Comparison of ENCODE assay signal across 1 cellular context in genomic region chr1:160558679-160559078, GRCh38.
A peak's percentile ranks its signal among the peaks of the same experiment; 100 is the strongest.
TF ChIP-seq lines count a peak whose summit lies in the region.

No MANE protein-coding gene starts in this region.

TF ChIP-seq in K562, 482 proteins besides CTCF, POLR2A, EP300 and RAD21 (continued from another document and continues in another):
- peak in 1 of 2 experiments; percentile 51 for TF ChIP-seq AFF1 (IDR thresholded peaks at IDR 0.05; ENCODE audit: low read depth in 1 of 2, partially characterized antibody in 2 of 2)
- no peak for TF ChIP-seq SAFB (IDR thresholded peaks at IDR 0.05; ENCODE audit: borderline replicate concordance, low read depth, low read length)
- TF ChIP-seq ZNF224 (CRISPR knock-in tag; IDR thresholded peaks at IDR 0.05) = no peak
- TF ChIP-seq, protein P1, sequence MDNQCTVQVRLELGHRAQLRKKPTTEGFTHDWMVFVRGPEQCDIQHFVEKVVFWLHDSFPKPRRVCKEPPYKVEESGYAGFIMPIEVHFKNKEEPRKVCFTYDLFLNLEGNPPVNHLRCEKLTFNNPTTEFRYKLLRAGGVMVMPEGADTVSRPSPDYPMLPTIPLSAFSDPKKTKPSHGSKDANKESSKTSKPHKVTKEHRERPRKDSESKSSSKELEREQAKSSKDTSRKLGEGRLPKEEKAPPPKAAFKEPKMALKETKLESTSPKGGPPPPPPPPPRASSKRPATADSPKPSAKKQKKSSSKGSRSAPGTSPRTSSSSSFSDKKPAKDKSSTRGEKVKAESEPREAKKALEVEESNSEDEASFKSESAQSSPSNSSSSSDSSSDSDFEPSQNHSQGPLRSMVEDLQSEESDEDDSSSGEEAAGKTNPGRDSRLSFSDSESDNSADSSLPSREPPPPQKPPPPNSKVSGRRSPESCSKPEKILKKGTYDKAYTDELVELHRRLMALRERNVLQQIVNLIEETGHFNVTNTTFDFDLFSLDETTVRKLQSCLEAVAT (IDR thresholded peaks at IDR 0.05) = peak in 1 of 2 experiments; percentile 88; a peak in 2 of 4 replicates
- TF ChIP-seq TOE1 (IDR thresholded peaks at IDR 0.05; ENCODE audit: borderline replicate concordance) = no peak
- TF ChIP-seq TOE1 (CRISPR knock-in tag; IDR thresholded peaks at IDR 0.05; ENCODE audit: borderline replicate concordance, low read depth) = no peak
- TF ChIP-seq TAF9B (IDR thresholded peaks at IDR 0.05; ENCODE audit: partially characterized antibody) = no peak
- no peak for TF ChIP-seq ZFP1 (CRISPR knock-in tag; IDR thresholded peaks at IDR 0.05)
- TF ChIP-seq, protein P2, sequence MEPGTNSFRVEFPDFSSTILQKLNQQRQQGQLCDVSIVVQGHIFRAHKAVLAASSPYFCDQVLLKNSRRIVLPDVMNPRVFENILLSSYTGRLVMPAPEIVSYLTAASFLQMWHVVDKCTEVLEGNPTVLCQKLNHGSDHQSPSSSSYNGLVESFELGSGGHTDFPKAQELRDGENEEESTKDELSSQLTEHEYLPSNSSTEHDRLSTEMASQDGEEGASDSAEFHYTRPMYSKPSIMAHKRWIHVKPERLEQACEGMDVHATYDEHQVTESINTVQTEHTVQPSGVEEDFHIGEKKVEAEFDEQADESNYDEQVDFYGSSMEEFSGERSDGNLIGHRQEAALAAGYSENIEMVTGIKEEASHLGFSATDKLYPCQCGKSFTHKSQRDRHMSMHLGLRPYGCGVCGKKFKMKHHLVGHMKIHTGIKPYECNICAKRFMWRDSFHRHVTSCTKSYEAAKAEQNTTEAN (CRISPR knock-in tag; IDR thresholded peaks at IDR 0.05) = no peak
- TF ChIP-seq SMARCC2 (IDR thresholded peaks at IDR 0.05; ENCODE audit: low read depth) = 0 out of 2 replicates have a peak, but pooled peaks have one; percentile 39
- no peak for TF ChIP-seq ILF3 (IDR thresholded peaks at IDR 0.05; ENCODE audit: borderline replicate concordance)
- TF ChIP-seq, protein P3, sequence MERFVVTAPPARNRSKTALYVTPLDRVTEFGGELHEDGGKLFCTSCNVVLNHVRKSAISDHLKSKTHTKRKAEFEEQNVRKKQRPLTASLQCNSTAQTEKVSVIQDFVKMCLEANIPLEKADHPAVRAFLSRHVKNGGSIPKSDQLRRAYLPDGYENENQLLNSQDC (CRISPR knock-in tag; IDR thresholded peaks at IDR 0.05) = no peak
- TF ChIP-seq PBX2 (CRISPR knock-in tag; IDR thresholded peaks at IDR 0.05; ENCODE audit: low read depth) = no peak
- TF ChIP-seq PBX2 (tag; conservative IDR thresholded peaks at IDR 0.05; ENCODE audit: low read depth) = no peak
- no peak for TF ChIP-seq ELF1 (tag; IDR thresholded peaks at IDR 0.05)
- no peak for TF ChIP-seq ZNF146 (CRISPR knock-in tag; IDR thresholded peaks at IDR 0.05; ENCODE audit: unreplicated experiment)
- no peak for TF ChIP-seq HOXB6 (CRISPR knock-in tag; IDR thresholded peaks at IDR 0.05; ENCODE audit: borderline replicate concordance)
- no peak for TF ChIP-seq ZBTB7A (IDR thresholded peaks at IDR 0.05; ENCODE audit: borderline replicate concordance, control insufficient read depth, low read depth, low read length)
- TF ChIP-seq GATA2 (CRISPR knock-in tag; IDR thresholded peaks at IDR 0.05) = no peak; the same call in 1 of the 2 replicates
- TF ChIP-seq, protein P4, sequence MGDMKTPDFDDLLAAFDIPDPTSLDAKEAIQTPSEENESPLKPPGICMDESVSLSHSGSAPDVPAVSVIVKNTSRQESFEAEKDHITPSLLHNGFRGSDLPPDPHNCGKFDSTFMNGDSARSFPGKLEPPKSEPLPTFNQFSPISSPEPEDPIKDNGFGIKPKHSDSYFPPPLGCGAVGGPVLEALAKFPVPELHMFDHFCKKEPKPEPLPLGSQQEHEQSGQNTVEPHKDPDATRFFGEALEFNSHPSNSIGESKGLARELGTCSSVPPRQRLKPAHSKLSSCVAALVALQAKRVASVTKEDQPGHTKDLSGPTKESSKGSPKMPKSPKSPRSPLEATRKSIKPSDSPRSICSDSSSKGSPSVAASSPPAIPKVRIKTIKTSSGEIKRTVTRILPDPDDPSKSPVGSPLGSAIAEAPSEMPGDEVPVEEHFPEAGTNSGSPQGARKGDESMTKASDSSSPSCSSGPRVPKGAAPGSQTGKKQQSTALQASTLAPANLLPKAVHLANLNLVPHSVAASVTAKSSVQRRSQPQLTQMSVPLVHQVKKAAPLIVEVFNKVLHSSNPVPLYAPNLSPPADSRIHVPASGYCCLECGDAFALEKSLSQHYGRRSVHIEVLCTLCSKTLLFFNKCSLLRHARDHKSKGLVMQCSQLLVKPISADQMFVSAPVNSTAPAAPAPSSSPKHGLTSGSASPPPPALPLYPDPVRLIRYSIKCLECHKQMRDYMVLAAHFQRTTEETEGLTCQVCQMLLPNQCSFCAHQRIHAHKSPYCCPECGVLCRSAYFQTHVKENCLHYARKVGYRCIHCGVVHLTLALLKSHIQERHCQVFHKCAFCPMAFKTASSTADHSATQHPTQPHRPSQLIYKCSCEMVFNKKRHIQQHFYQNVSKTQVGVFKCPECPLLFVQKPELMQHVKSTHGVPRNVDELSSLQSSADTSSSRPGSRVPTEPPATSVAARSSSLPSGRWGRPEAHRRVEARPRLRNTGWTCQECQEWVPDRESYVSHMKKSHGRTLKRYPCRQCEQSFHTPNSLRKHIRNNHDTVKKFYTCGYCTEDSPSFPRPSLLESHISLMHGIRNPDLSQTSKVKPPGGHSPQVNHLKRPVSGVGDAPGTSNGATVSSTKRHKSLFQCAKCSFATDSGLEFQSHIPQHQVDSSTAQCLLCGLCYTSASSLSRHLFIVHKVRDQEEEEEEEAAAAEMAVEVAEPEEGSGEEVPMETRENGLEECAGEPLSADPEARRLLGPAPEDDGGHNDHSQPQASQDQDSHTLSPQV (IDR thresholded peaks at IDR 0.05) = peak; percentile 37; the same call in 1 of the 2 replicates
- no peak for TF ChIP-seq FOXP1 (CRISPR knock-in tag; IDR thresholded peaks at IDR 0.05)
- no peak for TF ChIP-seq POLR2AphosphoS5 (IDR thresholded peaks at IDR 0.05; ENCODE audit: control insufficient read depth, insufficient read depth, low read depth, low read length)
- TF ChIP-seq ZBTB17 (CRISPR knock-in tag; IDR thresholded peaks at IDR 0.05) = no peak
- TF ChIP-seq ZNF444 (CRISPR knock-in tag; IDR thresholded peaks at IDR 0.05) = no peak
- TF ChIP-seq ZFX (CRISPR knock-in tag; IDR thresholded peaks at IDR 0.05) = no peak
- TF ChIP-seq TCF15 (CRISPR knock-in tag; IDR thresholded peaks at IDR 0.05) = no peak
- TF ChIP-seq, protein P5, sequence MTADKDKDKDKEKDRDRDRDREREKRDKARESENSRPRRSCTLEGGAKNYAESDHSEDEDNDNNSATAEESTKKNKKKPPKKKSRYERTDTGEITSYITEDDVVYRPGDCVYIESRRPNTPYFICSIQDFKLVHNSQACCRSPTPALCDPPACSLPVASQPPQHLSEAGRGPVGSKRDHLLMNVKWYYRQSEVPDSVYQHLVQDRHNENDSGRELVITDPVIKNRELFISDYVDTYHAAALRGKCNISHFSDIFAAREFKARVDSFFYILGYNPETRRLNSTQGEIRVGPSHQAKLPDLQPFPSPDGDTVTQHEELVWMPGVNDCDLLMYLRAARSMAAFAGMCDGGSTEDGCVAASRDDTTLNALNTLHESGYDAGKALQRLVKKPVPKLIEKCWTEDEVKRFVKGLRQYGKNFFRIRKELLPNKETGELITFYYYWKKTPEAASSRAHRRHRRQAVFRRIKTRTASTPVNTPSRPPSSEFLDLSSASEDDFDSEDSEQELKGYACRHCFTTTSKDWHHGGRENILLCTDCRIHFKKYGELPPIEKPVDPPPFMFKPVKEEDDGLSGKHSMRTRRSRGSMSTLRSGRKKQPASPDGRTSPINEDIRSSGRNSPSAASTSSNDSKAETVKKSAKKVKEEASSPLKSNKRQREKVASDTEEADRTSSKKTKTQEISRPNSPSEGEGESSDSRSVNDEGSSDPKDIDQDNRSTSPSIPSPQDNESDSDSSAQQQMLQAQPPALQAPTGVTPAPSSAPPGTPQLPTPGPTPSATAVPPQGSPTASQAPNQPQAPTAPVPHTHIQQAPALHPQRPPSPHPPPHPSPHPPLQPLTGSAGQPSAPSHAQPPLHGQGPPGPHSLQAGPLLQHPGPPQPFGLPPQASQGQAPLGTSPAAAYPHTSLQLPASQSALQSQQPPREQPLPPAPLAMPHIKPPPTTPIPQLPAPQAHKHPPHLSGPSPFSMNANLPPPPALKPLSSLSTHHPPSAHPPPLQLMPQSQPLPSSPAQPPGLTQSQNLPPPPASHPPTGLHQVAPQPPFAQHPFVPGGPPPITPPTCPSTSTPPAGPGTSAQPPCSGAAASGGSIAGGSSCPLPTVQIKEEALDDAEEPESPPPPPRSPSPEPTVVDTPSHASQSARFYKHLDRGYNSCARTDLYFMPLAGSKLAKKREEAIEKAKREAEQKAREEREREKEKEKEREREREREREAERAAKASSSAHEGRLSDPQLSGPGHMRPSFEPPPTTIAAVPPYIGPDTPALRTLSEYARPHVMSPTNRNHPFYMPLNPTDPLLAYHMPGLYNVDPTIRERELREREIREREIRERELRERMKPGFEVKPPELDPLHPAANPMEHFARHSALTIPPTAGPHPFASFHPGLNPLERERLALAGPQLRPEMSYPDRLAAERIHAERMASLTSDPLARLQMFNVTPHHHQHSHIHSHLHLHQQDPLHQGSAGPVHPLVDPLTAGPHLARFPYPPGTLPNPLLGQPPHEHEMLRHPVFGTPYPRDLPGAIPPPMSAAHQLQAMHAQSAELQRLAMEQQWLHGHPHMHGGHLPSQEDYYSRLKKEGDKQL (CRISPR knock-in tag; IDR thresholded peaks at IDR 0.05; ENCODE audit: borderline replicate concordance) = no peak
- TF ChIP-seq E2F6 (IDR thresholded peaks at IDR 0.05; ENCODE audit: borderline replicate concordance in 1 of 2, extremely low read depth in 1 of 2, insufficient read depth in 1 of 2, insufficient read length in 1 of 2, low read depth in 1 of 2, low read length in 1 of 2, poor library complexity in 1 of 2, severe bottlenecking in 1 of 2) = no peak
- TF ChIP-seq SMC3 (conservative IDR thresholded peaks at IDR 0.05; ENCODE audit: insufficient read depth, low read depth, low read length) = no peak
- TF ChIP-seq ZNF3 (CRISPR knock-in tag; IDR thresholded peaks at IDR 0.05) = no peak
- TF ChIP-seq RCOR1 (IDR thresholded peaks at IDR 0.05; ENCODE audit: borderline replicate concordance in 1 of 2, low read depth in 2 of 2, low read length in 2 of 2) = no peak
- no peak for TF ChIP-seq HDAC8 (tag; IDR thresholded peaks at IDR 0.05)
- TF ChIP-seq GTF2F1 (IDR thresholded peaks at IDR 0.05; ENCODE audit: low read depth, low read length) = no peak
- no peak for TF ChIP-seq MECOM (CRISPR knock-in tag; IDR thresholded peaks at IDR 0.05)
- TF ChIP-seq PPARD (CRISPR knock-in tag; IDR thresholded peaks at IDR 0.05) = no peak
- TF ChIP-seq ZNF445 (CRISPR knock-in tag; IDR thresholded peaks at IDR 0.05; ENCODE audit: low read depth) = no peak
